ENCODE assay signal across 9 cellular contexts in the genomic region with DNA sequence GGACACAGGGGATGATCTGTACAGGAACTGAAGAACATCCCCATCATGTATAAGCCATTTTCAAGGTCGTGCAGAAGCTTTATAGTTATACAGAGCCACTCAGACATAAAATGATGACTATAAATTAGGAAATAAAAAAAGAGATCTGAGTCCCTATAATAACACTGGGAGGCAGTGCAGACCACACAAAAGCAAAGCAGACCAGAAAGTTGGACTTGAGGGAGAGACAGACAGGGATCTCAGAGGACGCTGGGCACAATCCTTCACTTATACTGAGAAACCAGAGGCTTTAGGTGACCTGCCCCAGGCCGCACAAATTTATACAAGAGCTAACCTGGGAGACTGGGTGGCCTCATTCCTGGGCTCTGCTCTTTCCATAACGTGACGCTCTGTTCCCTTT.
DNase-seq lines count a peak whose midpoint lies in the region; TF ChIP-seq lines count a peak whose summit lies in the region.
"Had no signal": no experiment of that assay in that cellular context is flagged by ENCODE, and none has a peak within 500 bp of the region (broad histone marks: within the 10 kb centered on the region; RNA-seq: fewer than 3 reads in every experiment).

No MANE protein-coding gene starts in this region.

- DNase-seq in NCI-H82 (lab: John Stamatoyannopoulos, UW) (peak; percentile 10), NCI-H82 treated with DMSO at 0.1 percent for 48 hours (lab: John Stamatoyannopoulos, UW; ENCODE audit: unreplicated experiment) (no peak), NCI-H748 (lab: John Stamatoyannopoulos, UW; ENCODE audit: unreplicated experiment) (peak; percentile 51), dorsolateral prefrontal cortex (peak in 1 of 10 donors; percentile 17), neural crest cell (ENCODE audit: low read depth, low spot score) (no peak), colonic mucosa (no peak)
- no peak for DNase-seq in stimulated activated CD4-positive, alpha-beta T cell treated with anti-CD3 and anti-CD28 coated beads, Interleukin-15, amount 100 ng/mL, for 24 hours
- no peak for DNase-seq in activated CD4-positive, alpha-beta T cell treated with anti-CD3 and anti-CD28 coated beads for 4 hours
- DNase-seq: activated B cell treated with CpG ODN at 0.5 μM for 24 hours had no signal

- H3K27ac Mint-ChIP-seq in neural crest cell (ENCODE audit: unreplicated experiment): no peak overlapping the region
- H3K27ac Mint-ChIP-seq: activated B cell treated with CpG ODN at 0.5 μM for 24 hours had no signal

- H3K4me3 ChIP-seq in dorsolateral prefrontal cortex (peak overlapping the region in 1 of 59 donors; percentile 23), colonic mucosa (no peak overlapping the region)

- H3K4me3 Mint-ChIP-seq in neural crest cell: no peak overlapping the region
- H3K4me3 Mint-ChIP-seq: activated B cell treated with CpG ODN at 0.5 μM for 24 hours had no signal

- H3K36me3 ChIP-seq in colonic mucosa: no peaks in the 10 kb centered on the region

- H3K4me1 Mint-ChIP-seq in neural crest cell: peaks cover 20% of the 10 kb centered on the region
- H3K4me1 Mint-ChIP-seq: activated B cell treated with CpG ODN at 0.5 μM for 24 hours had no signal

- H3K9me3 ChIP-seq in colonic mucosa: no peaks in the 10 kb centered on the region

- peak in 52 of 56 donors; percentile 14 to 73 (median 46) for TF ChIP-seq CTCF in dorsolateral prefrontal cortex (IDR thresholded peaks at IDR 0.05 in 54 of 56, conservative IDR thresholded peaks at IDR 0.05 in 2 of 56; ENCODE audit: low read depth in 1 of 56, partially characterized antibody in 56 of 56)
- peak; percentile 60 for TF ChIP-seq CTCF in neural crest cell (conservative IDR thresholded peaks at IDR 0.05)
- no peak for TF ChIP-seq CTCF in colonic mucosa (IDR thresholded peaks at IDR 0.05)

- H3K27me3 ChIP-seq in dorsolateral prefrontal cortex: peaks cover 0 to 17% (median 0%) of the 10 kb centered on the region in 45 donors
- H3K27me3 ChIP-seq in colonic mucosa: no peaks in the 10 kb centered on the region

- no peaks in the 10 kb centered on the region for H3K27me3 Mint-ChIP-seq in neural crest cell (ENCODE audit: low read depth)

- intact Hi-C loops in dorsolateral prefrontal cortex (cut with DNase I): loop anchor here in 1 of 2 donors (10.0 kb wide), 1 partner anchor 505 kb away; no protein-coding TSS in a partner anchor
- intact Hi-C loops in colonic mucosa (cut with DNase I): no loop called here

- H3K9me3 Mint-ChIP-seq in neural crest cell: no peaks in the 10 kb centered on the region
- H3K9me3 Mint-ChIP-seq: activated B cell treated with CpG ODN at 0.5 μM for 24 hours had no signal

- H3K36me3 Mint-ChIP-seq in neural crest cell (ENCODE audit: low read depth): peaks cover 9% of the 10 kb centered on the region

- H3K9ac ChIP-seq in colonic mucosa (ENCODE audit: low read depth in 2 of 2, low read length in 2 of 2): no peak overlapping the region

- H3K27ac ChIP-seq in dorsolateral prefrontal cortex (peak overlapping the region in 4 of 59 donors; percentile 2 to 41 (median 10)), colonic mucosa (no peak overlapping the region)

- H3K4me1 ChIP-seq in colonic mucosa: no peaks in the 10 kb centered on the region

Comparison
In these comparisons a context has a peak if more than half of its experiments do, and no peak if none do; other contexts are left out.
1. DNase-seq: peak in NCI-H82 (single experiment) and NCI-H748 (single experiment); none in NCI-H82 treated with DMSO at 0.1 percent for 48 hours (single experiment), neural crest cell (single experiment), stimulated activated CD4-positive, alpha-beta T cell treated with anti-CD3 and anti-CD28 coated beads, Interleukin-15, amount 100 ng/mL, for 24 hours (single experiment), colonic mucosa (single experiment) and activated CD4-positive, alpha-beta T cell treated with anti-CD3 and anti-CD28 coated beads for 4 hours (0 of 2).